In genomic region chr9:28007097-28007817, GRCh38 we compare ENCODE assay signal across 29 cellular contexts.
"Had no signal": no experiment of that assay in that cellular context is flagged by ENCODE, and none has a peak within 500 bp of the region (broad histone marks: within the 10 kb centered on the region; RNA-seq: fewer than 3 reads in every experiment).

No MANE protein-coding gene starts in this region.

- H3K36me3 ChIP-seq: esophagus muscularis mucosa, gastrocnemius medialis, heart left ventricle had no signal

- H3K9me3 ChIP-seq: body of pancreas, esophagus muscularis mucosa, gastrocnemius medialis had no signal

- H3K4me3 Mint-ChIP-seq: activated CD4-positive, alpha-beta memory T cell treated with anti-CD3 and anti-CD28 coated beads, Interleukin-2, amount 10 ng/mL, durations not matched to agents 7 days and 5 days; activated CD4-positive, alpha-beta T cell treated with anti-CD3 and anti-CD28 coated beads, Interleukin-2, amount 10 ng/mL, durations not matched to agents 7 days and 5 days; activated naive CD8-positive, alpha-beta T cell; activated T-cell treated with anti-CD3 and anti-CD28 coated beads, Interleukin-2, amount 50 U/mL, for 4 hours; activated T-helper 17 cell treated with anti-CD3 and anti-CD28 coated beads, Interleukin-2, amount 50 U/mL, for 72 hours; effector memory CD8-positive, alpha-beta T cell had no signal

- ATAC-seq: activated T-cell treated with anti-CD3 and anti-CD28 coated beads, Interleukin-2, amount 50 U/mL, for 4 hours; activated T-helper 17 cell treated with anti-CD3 and anti-CD28 coated beads, Interleukin-2, amount 50 U/mL, for 72 hours; body of pancreas; effector memory CD8-positive, alpha-beta T cell; foreskin keratinocyte; gastrocnemius medialis; heart left ventricle had no signal

- H3K4me3 ChIP-seq: body of pancreas, esophagus muscularis mucosa, gastrocnemius medialis, heart left ventricle had no signal

- H3K27me3 Mint-ChIP-seq: activated CD4-positive, alpha-beta memory T cell treated with anti-CD3 and anti-CD28 coated beads, Interleukin-2, amount 10 ng/mL, durations not matched to agents 7 days and 5 days; activated CD4-positive, alpha-beta T cell treated with anti-CD3 and anti-CD28 coated beads, Interleukin-2, amount 10 ng/mL, durations not matched to agents 7 days and 5 days; activated naive CD8-positive, alpha-beta T cell; activated T-helper 17 cell treated with anti-CD3 and anti-CD28 coated beads, Interleukin-2, amount 50 U/mL, for 72 hours; effector memory CD8-positive, alpha-beta T cell had no signal

- H3K27ac Mint-ChIP-seq: activated CD4-positive, alpha-beta memory T cell treated with anti-CD3 and anti-CD28 coated beads, Interleukin-2, amount 10 ng/mL, durations not matched to agents 7 days and 5 days; activated CD4-positive, alpha-beta T cell treated with anti-CD3 and anti-CD28 coated beads, Interleukin-2, amount 10 ng/mL, durations not matched to agents 7 days and 5 days; activated naive CD8-positive, alpha-beta T cell; activated T-helper 17 cell treated with anti-CD3 and anti-CD28 coated beads, Interleukin-2, amount 50 U/mL, for 72 hours; effector memory CD8-positive, alpha-beta T cell had no signal

- H3K4me1 ChIP-seq: body of pancreas, esophagus muscularis mucosa, foreskin keratinocyte, gastrocnemius medialis, heart left ventricle had no signal

- H3K27me3 ChIP-seq: body of pancreas, esophagus muscularis mucosa, foreskin keratinocyte, gastrocnemius medialis, heart left ventricle had no signal

- H3K36me3 Mint-ChIP-seq: activated naive CD8-positive, alpha-beta T cell had no signal

- H3K9me3 Mint-ChIP-seq: activated CD4-positive, alpha-beta memory T cell treated with anti-CD3 and anti-CD28 coated beads, Interleukin-2, amount 10 ng/mL, durations not matched to agents 7 days and 5 days; activated CD4-positive, alpha-beta T cell treated with anti-CD3 and anti-CD28 coated beads, Interleukin-2, amount 10 ng/mL, durations not matched to agents 7 days and 5 days had no signal

- DNase-seq: activated CD4-positive, alpha-beta memory T cell treated with anti-CD3 and anti-CD28 coated beads, Interleukin-2, amount 10 ng/mL, durations not matched to agents 7 days and 5 days; activated CD4-positive, alpha-beta T cell treated with anti-CD3 and anti-CD28 coated beads for 1 hour; activated CD4-positive, alpha-beta T cell treated with anti-CD3 and anti-CD28 coated beads for 4 hours; activated CD4-positive, alpha-beta T cell treated with anti-CD3 and anti-CD28 coated beads, Interleukin-2, amount 10 ng/mL, durations not matched to agents 7 days and 5 days; activated CD4-positive, alpha-beta T cell treated with anti-CD3 and anti-CD28 coated beads, Interleukin-2, amount 50 U/mL, for 4 hours; activated CD8-positive, alpha-beta memory T cell treated with anti-CD3 and anti-CD28 coated beads, Interleukin-2, amount 50 U/mL, for 48 hours; activated effector memory CD4-positive, alpha-beta T cell treated with Interleukin-2 at 50 U/mL for 16 hours; activated gamma-delta T cell treated with Interleukin-2 at 50 U/mL for 16 hours; activated naive CD4-positive, alpha-beta T cell treated with anti-CD3 and anti-CD28 coated beads, Interleukin-2, amount 50 U/mL, for 16 hours; activated naive CD4-positive, alpha-beta T cell treated with Interleukin-2 at 50 U/mL for 16 hours; activated T-cell treated with anti-CD3 and anti-CD28 coated beads for 4 hours; activated T-cell treated with anti-CD3 and anti-CD28 coated beads, Interleukin-2, amount 50 U/mL, for 4 hours; amygdala; aorta; body of pancreas; caudate nucleus; cortex of kidney; dermis blood vessel endothelial cell; effector CD4-positive, alpha-beta T cell; effector memory CD8-positive, alpha-beta T cell; erythroblast; foreskin keratinocyte; gastrocnemius medialis; glutamatergic neuron; heart left ventricle; T-helper 2 cell had no signal

- H3K27ac ChIP-seq: body of pancreas, esophagus muscularis mucosa, foreskin keratinocyte, gastrocnemius medialis, heart left ventricle had no signal

- H3K4me1 Mint-ChIP-seq: activated CD4-positive, alpha-beta memory T cell treated with anti-CD3 and anti-CD28 coated beads, Interleukin-2, amount 10 ng/mL, durations not matched to agents 7 days and 5 days; activated CD4-positive, alpha-beta T cell treated with anti-CD3 and anti-CD28 coated beads, Interleukin-2, amount 10 ng/mL, durations not matched to agents 7 days and 5 days; activated T-helper 17 cell treated with anti-CD3 and anti-CD28 coated beads, Interleukin-2, amount 50 U/mL, for 72 hours had no signal
